8 cellular contexts compared by ENCODE assay signal in genomic region chr3:108222813-108223307, GRCh38. TPM values are rescaled to one million over a fixed set of nuclear protein-coding genes. Genes with fewer than 3 reads are reported as not detected.
DNase-seq lines count a peak whose midpoint lies in the region; ATAC-seq, FAIRE-seq and TF ChIP-seq lines count a peak whose summit lies in the region.

No MANE protein-coding gene starts in this region.

- H3K4me3 ChIP-seq in AG10803 (ENCODE audit: low read length) (peak overlapping the region; percentile 86), HAP-1 (peak overlapping the region; percentile 57), subcutaneous abdominal adipose tissue (ENCODE audit: low read depth in 1 of 5, low read length in 5 of 5) (peak overlapping the region; percentile 90 to 94 (median 94))

- TF ChIP-seq CTCF in AG10803 (conservative IDR thresholded peaks at IDR 0.05; ENCODE audit: low read length), result no peak

- DNase-seq in AG10803 (ENCODE audit: low read depth) (no peak), HAP-1 (ENCODE audit: low spot score in 2 of 2) (peak in 1 of 2 experiments; percentile 35), iris pigment epithelial cell (ENCODE audit: low read depth) (peak; percentile 21), D341Med (ENCODE audit: low spot score) (no peak), urothelium cell line (ENCODE audit: low spot score) (no peak), hepatic stellate cell (ENCODE audit: low spot score) (no peak)
- no peak for DNase-seq in activated naive CD8-positive, alpha-beta T cell treated with anti-CD3 and anti-CD28 coated beads, Interleukin-2, amount 10 ng/mL, durations not matched to agents 7 days and 5 days

- FAIRE-seq in urothelium cell line (lab: Jason Lieb, UNC), result no peak

- H3K9me3 Mint-ChIP-seq in activated naive CD8-positive, alpha-beta T cell treated with anti-CD3 and anti-CD28 coated beads, Interleukin-2, amount 10 ng/mL, durations not matched to agents 7 days and 5 days, result no peaks in the 10 kb centered on the region

- H3K4me3 Mint-ChIP-seq in activated naive CD8-positive, alpha-beta T cell treated with anti-CD3 and anti-CD28 coated beads, Interleukin-2, amount 10 ng/mL, durations not matched to agents 7 days and 5 days, result peak overlapping the region; percentile 95

- no peak for ATAC-seq in activated naive CD8-positive, alpha-beta T cell treated with anti-CD3 and anti-CD28 coated beads, Interleukin-2, amount 10 ng/mL, durations not matched to agents 7 days and 5 days (ENCODE audit: low read depth)

- POLR2A ChIA-PET in activated naive CD8-positive, alpha-beta T cell treated with anti-CD3 and anti-CD28 coated beads, Interleukin-2, amount 10 ng/mL, durations not matched to agents 7 days and 5 days (lab: Charles Lee), result interaction anchor here (0.6 to 5.3 kb wide), 15 partner anchors 29 to 367 kb away, joined by 3 to 59 read pairs (median 4); partner anchors contain the start of genes CIP2A, DZIP3 and HHLA2

- no peaks in the 10 kb centered on the region for H3K27me3 Mint-ChIP-seq in activated naive CD8-positive, alpha-beta T cell treated with anti-CD3 and anti-CD28 coated beads, Interleukin-2, amount 10 ng/mL, durations not matched to agents 7 days and 5 days

- no peaks in the 10 kb centered on the region for H3K9me3 ChIP-seq in HAP-1
- no peaks in the 10 kb centered on the region for H3K9me3 ChIP-seq in subcutaneous abdominal adipose tissue (ENCODE audit: control insufficient read depth in 5 of 5, low read length in 5 of 5)

- H3K9ac ChIP-seq in subcutaneous abdominal adipose tissue (ENCODE audit: low read length in 5 of 5), result peak overlapping the region in 4 of 5 donors; percentile 43 to 78 (median 67)

- H3K36me3 ChIP-seq in HAP-1 (replicated peaks), result no peaks in the 10 kb centered on the region
- peaks cover 0 to 4% (median 0%) of the 10 kb centered on the region in 5 donors for H3K36me3 ChIP-seq in subcutaneous abdominal adipose tissue (ENCODE audit: control insufficient read depth in 5 of 5, insufficient read depth in 5 of 5, low read length in 5 of 5)

- H3K27ac ChIP-seq in subcutaneous abdominal adipose tissue (ENCODE audit: low read depth, low read length), result peak overlapping the region; percentile 39

- no peaks in the 10 kb centered on the region for H3K36me3 Mint-ChIP-seq in activated naive CD8-positive, alpha-beta T cell treated with anti-CD3 and anti-CD28 coated beads, Interleukin-2, amount 10 ng/mL, durations not matched to agents 7 days and 5 days

- in situ Hi-C loops in HAP-1 (cut with MboI; ENCODE audit: low sequenced_read_pairs), result no loop called here

- H3K27ac Mint-ChIP-seq in activated naive CD8-positive, alpha-beta T cell treated with anti-CD3 and anti-CD28 coated beads, Interleukin-2, amount 10 ng/mL, durations not matched to agents 7 days and 5 days, result peak overlapping the region; percentile 98

- H3K4me1 Mint-ChIP-seq in activated naive CD8-positive, alpha-beta T cell treated with anti-CD3 and anti-CD28 coated beads, Interleukin-2, amount 10 ng/mL, durations not matched to agents 7 days and 5 days, result peaks cover 34% of the 10 kb centered on the region

- H3K27me3 ChIP-seq in HAP-1 (ENCODE audit: low read depth) (no peaks in the 10 kb centered on the region), subcutaneous abdominal adipose tissue (ENCODE audit: control insufficient read depth in 5 of 5, insufficient read depth in 4 of 5, low read length in 5 of 5) (no peaks in the 10 kb centered on the region)

- H3K4me1 ChIP-seq in HAP-1 (peaks cover 22% of the 10 kb centered on the region), subcutaneous abdominal adipose tissue (ENCODE audit: control insufficient read depth in 5 of 5, insufficient read depth in 5 of 5, low read length in 5 of 5) (peaks cover 0 to 34% (median 23%) of the 10 kb centered on the region in 5 donors)

RNA-seq across cellular contexts. Expression of gene IFT57, which starts 0.6 kb away (rescaled TPM):
- 10 to 100 TPM; 22.0 to 26.9 TPM for total RNA-seq in activated naive CD8-positive, alpha-beta T cell treated with anti-CD3 and anti-CD28 coated beads, Interleukin-2, amount 10 ng/mL, durations not matched to agents 7 days and 5 days
